Comparison of ENCODE assay signal across 1 cellular context in genomic region chr7:69739182-69739581, GRCh38.
A peak's percentile ranks its signal among the peaks of the same experiment; 100 is the strongest.
TF ChIP-seq lines count a peak whose summit lies in the region.

No MANE protein-coding gene starts in this region.

TF ChIP-seq in GM12878, 131 proteins besides CTCF, POLR2A, EP300 and RAD21 (continued from another document and continues in another):
- TF ChIP-seq TCF3 (IDR thresholded peaks at IDR 0.05; ENCODE audit: borderline replicate concordance, insufficient read depth, low read depth, low read length) (peak; percentile 96), MTA2 (IDR thresholded peaks at IDR 0.05; ENCODE audit: low read depth) (peak; percentile 100), SIN3A (IDR thresholded peaks at IDR 0.05; ENCODE audit: low read depth, low read length) (no peak), CBFB (IDR thresholded peaks at IDR 0.05; ENCODE audit: low read depth) (peak; percentile 84), MYB (IDR thresholded peaks at IDR 0.05; ENCODE audit: borderline replicate concordance, low read depth, low read length) (no peak), TCF12 (IDR thresholded peaks at IDR 0.05; ENCODE audit: low read depth, low read length) (peak; percentile 98), USF2 (IDR thresholded peaks at IDR 0.05; ENCODE audit: borderline replicate concordance, low read depth, low read length) (no peak), MYC (IDR thresholded peaks at IDR 0.05; ENCODE audit: insufficient read depth, insufficient read length, insufficient replicate concordance, low read length, severe bottlenecking) (no peak), WRNIP1 (IDR thresholded peaks at IDR 0.05; ENCODE audit: borderline replicate concordance, low read depth, low read length) (no peak), KDM1A (IDR thresholded peaks at IDR 0.05; ENCODE audit: borderline replicate concordance) (no peak), NFYA (IDR thresholded peaks at IDR 0.05; ENCODE audit: borderline replicate concordance, low read depth, low read length) (no peak), EGR1 (IDR thresholded peaks at IDR 0.05; ENCODE audit: borderline replicate concordance in 1 of 2, low read depth in 2 of 2, low read length in 2 of 2) (no peak), EED (IDR thresholded peaks at IDR 0.05; ENCODE audit: low read depth) (peak; percentile 100), MXI1 (IDR thresholded peaks at IDR 0.05; ENCODE audit: low read depth, low read length) (peak; percentile 53; the same call in 1 of the 2 replicates), BCLAF1 (IDR thresholded peaks at IDR 0.05) (no peak), STAT3 (IDR thresholded peaks at IDR 0.05; ENCODE audit: low read depth, low read length) (peak; percentile 71; the same call in 1 of the 2 replicates), SP1 (IDR thresholded peaks at IDR 0.05; ENCODE audit: low read depth, low read length) (peak; percentile 61), BMI1 (IDR thresholded peaks at IDR 0.05; ENCODE audit: borderline replicate concordance) (peak; percentile 93), SUPT20H (IDR thresholded peaks at IDR 0.05; ENCODE audit: borderline replicate concordance, control insufficient read depth, low read depth, low read length) (no peak), GATAD2B (conservative IDR thresholded peaks at IDR 0.05; ENCODE audit: low read depth) (peak; percentile 95), BHLHE40 (IDR thresholded peaks at IDR 0.05; ENCODE audit: borderline replicate concordance in 1 of 2, low read depth in 2 of 2, low read length in 1 of 2) (peak; percentile 77 to 79), NRF1 (conservative IDR thresholded peaks at IDR 0.05; ENCODE audit: low read depth, low read length) (no peak), EZH2 (IDR thresholded peaks at IDR 0.05; ENCODE audit: borderline replicate concordance, control insufficient read depth, low read depth, low read length) (no peak), NBN (IDR thresholded peaks at IDR 0.05) (peak; percentile 57; the same call in 1 of the 2 replicates), TAF1 (IDR thresholded peaks at IDR 0.05; ENCODE audit: borderline replicate concordance, low read depth, low read length) (no peak), NR2C2 (IDR thresholded peaks at IDR 0.05; ENCODE audit: borderline replicate concordance, control insufficient read depth, insufficient read length, low read depth) (no peak), SREBF2 (IDR thresholded peaks at IDR 0.05; ENCODE audit: low read length) (no peak), ATF7 (IDR thresholded peaks at IDR 0.05; ENCODE audit: low read depth) (peak; percentile 98), MEF2A (IDR thresholded peaks at IDR 0.05; ENCODE audit: insufficient read depth, low read depth, low read length) (peak; percentile 98), IKZF1 (conservative IDR thresholded peaks at IDR 0.05) (peak; percentile 97), ZNF217 (IDR thresholded peaks at IDR 0.05) (peak; percentile 100), RELA (IDR thresholded peaks at IDR 0.05; ENCODE audit: borderline replicate concordance, partially characterized antibody) (peak; percentile 35), ZBED1 (IDR thresholded peaks at IDR 0.05; ENCODE audit: borderline replicate concordance) (peak; percentile 98), FOXM1 (IDR thresholded peaks at IDR 0.05; ENCODE audit: low read depth, low read length) (peak; percentile 99), LARP7 (IDR thresholded peaks at IDR 0.05) (no peak), CHD2 (IDR thresholded peaks at IDR 0.05; ENCODE audit: borderline replicate concordance, low read depth, low read length) (peak; percentile 73), ZNF207 (IDR thresholded peaks at IDR 0.05; ENCODE audit: borderline replicate concordance) (no peak), JUND (IDR thresholded peaks at IDR 0.05; ENCODE audit: low read depth, low read length) (peak; percentile 97), ZZZ3 (IDR thresholded peaks at IDR 0.05; ENCODE audit: control insufficient read depth, insufficient read length, low read depth) (no peak), SRF (IDR thresholded peaks at IDR 0.05; ENCODE audit: low read depth in 2 of 2, low read length in 2 of 2) (peak in 1 of 2 experiments; percentile 92; a peak in 2 of 4 replicates)
- TF ChIP-seq, protein P1, sequence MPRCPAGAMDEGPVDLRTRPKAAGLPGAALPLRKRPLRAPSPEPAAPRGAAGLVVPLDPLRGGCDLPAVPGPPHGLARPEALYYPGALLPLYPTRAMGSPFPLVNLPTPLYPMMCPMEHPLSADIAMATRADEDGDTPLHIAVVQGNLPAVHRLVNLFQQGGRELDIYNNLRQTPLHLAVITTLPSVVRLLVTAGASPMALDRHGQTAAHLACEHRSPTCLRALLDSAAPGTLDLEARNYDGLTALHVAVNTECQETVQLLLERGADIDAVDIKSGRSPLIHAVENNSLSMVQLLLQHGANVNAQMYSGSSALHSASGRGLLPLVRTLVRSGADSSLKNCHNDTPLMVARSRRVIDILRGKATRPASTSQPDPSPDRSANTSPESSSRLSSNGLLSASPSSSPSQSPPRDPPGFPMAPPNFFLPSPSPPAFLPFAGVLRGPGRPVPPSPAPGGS (IDR thresholded peaks at IDR 0.05; ENCODE audit: borderline replicate concordance, insufficient read depth, low read depth, low read length, poor library complexity, severe bottlenecking) = peak; percentile 98
- TF ChIP-seq, protein P2, sequence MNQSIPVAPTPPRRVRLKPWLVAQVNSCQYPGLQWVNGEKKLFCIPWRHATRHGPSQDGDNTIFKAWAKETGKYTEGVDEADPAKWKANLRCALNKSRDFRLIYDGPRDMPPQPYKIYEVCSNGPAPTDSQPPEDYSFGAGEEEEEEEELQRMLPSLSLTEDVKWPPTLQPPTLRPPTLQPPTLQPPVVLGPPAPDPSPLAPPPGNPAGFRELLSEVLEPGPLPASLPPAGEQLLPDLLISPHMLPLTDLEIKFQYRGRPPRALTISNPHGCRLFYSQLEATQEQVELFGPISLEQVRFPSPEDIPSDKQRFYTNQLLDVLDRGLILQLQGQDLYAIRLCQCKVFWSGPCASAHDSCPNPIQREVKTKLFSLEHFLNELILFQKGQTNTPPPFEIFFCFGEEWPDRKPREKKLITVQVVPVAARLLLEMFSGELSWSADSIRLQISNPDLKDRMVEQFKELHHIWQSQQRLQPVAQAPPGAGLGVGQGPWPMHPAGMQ (IDR thresholded peaks at IDR 0.05; ENCODE audit: borderline replicate concordance) = no peak
- TF ChIP-seq, protein P3, sequence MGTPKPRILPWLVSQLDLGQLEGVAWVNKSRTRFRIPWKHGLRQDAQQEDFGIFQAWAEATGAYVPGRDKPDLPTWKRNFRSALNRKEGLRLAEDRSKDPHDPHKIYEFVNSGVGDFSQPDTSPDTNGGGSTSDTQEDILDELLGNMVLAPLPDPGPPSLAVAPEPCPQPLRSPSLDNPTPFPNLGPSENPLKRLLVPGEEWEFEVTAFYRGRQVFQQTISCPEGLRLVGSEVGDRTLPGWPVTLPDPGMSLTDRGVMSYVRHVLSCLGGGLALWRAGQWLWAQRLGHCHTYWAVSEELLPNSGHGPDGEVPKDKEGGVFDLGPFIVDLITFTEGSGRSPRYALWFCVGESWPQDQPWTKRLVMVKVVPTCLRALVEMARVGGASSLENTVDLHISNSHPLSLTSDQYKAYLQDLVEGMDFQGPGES (IDR thresholded peaks at IDR 0.05) = no peak
- TF ChIP-seq, protein P4, sequence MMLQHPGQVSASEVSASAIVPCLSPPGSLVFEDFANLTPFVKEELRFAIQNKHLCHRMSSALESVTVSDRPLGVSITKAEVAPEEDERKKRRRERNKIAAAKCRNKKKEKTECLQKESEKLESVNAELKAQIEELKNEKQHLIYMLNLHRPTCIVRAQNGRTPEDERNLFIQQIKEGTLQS (IDR thresholded peaks at IDR 0.05; ENCODE audit: borderline replicate concordance, extremely low read depth, low read depth, low read length) = no peak
- TF ChIP-seq, protein P5, sequence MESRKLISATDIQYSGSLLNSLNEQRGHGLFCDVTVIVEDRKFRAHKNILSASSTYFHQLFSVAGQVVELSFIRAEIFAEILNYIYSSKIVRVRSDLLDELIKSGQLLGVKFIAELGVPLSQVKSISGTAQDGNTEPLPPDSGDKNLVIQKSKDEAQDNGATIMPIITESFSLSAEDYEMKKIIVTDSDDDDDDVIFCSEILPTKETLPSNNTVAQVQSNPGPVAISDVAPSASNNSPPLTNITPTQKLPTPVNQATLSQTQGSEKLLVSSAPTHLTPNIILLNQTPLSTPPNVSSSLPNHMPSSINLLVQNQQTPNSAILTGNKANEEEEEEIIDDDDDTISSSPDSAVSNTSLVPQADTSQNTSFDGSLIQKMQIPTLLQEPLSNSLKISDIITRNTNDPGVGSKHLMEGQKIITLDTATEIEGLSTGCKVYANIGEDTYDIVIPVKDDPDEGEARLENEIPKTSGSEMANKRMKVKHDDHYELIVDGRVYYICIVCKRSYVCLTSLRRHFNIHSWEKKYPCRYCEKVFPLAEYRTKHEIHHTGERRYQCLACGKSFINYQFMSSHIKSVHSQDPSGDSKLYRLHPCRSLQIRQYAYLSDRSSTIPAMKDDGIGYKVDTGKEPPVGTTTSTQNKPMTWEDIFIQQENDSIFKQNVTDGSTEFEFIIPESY (IDR thresholded peaks at IDR 0.05) = no peak
- TF ChIP-seq, protein P6, sequence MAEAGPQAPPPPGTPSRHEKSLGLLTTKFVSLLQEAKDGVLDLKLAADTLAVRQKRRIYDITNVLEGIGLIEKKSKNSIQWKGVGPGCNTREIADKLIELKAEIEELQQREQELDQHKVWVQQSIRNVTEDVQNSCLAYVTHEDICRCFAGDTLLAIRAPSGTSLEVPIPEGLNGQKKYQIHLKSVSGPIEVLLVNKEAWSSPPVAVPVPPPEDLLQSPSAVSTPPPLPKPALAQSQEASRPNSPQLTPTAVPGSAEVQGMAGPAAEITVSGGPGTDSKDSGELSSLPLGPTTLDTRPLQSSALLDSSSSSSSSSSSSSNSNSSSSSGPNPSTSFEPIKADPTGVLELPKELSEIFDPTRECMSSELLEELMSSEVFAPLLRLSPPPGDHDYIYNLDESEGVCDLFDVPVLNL (IDR thresholded peaks at IDR 0.05; ENCODE audit: low read depth, low read length) = no peak
- TF ChIP-seq, protein P7, sequence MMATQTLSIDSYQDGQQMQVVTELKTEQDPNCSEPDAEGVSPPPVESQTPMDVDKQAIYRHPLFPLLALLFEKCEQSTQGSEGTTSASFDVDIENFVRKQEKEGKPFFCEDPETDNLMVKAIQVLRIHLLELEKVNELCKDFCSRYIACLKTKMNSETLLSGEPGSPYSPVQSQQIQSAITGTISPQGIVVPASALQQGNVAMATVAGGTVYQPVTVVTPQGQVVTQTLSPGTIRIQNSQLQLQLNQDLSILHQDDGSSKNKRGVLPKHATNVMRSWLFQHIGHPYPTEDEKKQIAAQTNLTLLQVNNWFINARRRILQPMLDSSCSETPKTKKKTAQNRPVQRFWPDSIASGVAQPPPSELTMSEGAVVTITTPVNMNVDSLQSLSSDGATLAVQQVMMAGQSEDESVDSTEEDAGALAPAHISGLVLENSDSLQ (IDR thresholded peaks at IDR 0.05) = peak; percentile 84
- TF ChIP-seq, protein P8, sequence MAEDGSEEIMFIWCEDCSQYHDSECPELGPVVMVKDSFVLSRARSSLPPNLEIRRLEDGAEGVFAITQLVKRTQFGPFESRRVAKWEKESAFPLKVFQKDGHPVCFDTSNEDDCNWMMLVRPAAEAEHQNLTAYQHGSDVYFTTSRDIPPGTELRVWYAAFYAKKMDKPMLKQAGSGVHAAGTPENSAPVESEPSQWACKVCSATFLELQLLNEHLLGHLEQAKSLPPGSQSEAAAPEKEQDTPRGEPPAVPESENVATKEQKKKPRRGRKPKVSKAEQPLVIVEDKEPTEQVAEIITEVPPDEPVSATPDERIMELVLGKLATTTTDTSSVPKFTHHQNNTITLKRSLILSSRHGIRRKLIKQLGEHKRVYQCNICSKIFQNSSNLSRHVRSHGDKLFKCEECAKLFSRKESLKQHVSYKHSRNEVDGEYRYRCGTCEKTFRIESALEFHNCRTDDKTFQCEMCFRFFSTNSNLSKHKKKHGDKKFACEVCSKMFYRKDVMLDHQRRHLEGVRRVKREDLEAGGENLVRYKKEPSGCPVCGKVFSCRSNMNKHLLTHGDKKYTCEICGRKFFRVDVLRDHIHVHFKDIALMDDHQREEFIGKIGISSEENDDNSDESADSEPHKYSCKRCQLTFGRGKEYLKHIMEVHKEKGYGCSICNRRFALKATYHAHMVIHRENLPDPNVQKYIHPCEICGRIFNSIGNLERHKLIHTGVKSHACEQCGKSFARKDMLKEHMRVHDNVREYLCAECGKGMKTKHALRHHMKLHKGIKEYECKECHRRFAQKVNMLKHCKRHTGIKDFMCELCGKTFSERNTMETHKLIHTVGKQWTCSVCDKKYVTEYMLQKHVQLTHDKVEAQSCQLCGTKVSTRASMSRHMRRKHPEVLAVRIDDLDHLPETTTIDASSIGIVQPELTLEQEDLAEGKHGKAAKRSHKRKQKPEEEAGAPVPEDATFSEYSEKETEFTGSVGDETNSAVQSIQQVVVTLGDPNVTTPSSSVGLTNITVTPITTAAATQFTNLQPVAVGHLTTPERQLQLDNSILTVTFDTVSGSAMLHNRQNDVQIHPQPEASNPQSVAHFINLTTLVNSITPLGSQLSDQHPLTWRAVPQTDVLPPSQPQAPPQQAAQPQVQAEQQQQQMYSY (CRISPR knock-in tag; IDR thresholded peaks at IDR 0.05) = 0 out of 2 replicates have a peak, but pooled peaks have one; percentile 20
